ENCODE assay signal across 18 cellular contexts in the genomic region with DNA sequence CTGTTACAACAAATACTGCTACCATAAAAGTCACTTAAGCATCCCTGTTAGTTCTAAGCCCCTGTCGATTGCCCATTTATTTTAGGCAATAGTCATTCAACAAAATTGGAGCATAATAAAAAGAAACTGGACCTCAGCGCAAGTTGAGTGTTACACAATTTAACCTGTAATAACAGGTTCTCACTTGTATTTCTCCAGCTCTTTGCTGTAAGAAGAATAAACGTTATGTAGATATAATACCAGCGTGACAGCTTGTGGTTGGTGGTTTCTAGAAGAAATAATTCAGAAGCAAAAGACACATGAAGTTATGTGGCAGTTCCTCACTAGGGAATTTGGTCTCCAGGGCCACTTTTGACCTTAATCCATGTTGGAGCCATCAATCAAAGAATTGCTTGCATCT.
DNase-seq lines count a peak whose midpoint lies in the region; ATAC-seq and TF ChIP-seq lines count a peak whose summit lies in the region.
"Had no signal": no experiment of that assay in that cellular context is flagged by ENCODE, and none has a peak within 500 bp of the region (broad histone marks: within the 10 kb centered on the region; RNA-seq: fewer than 3 reads in every experiment).

No MANE protein-coding gene starts in this region.

- H3K4me3 ChIP-seq in astrocyte of the cerebellum (ENCODE audit: low read depth, low read length) = no peak overlapping the region
- H3K4me3 ChIP-seq: BLaER1 treated with 17β-estradiol and CSF1 and Interleukin-3, amounts not matched to agents 10 nM and 100 nM; GM12878 had no signal

- peak; percentile 47 for ATAC-seq in esophagus mucosa
- ATAC-seq in HG02870 (IDR thresholded peaks at IDR 0.05; ENCODE audit: unreplicated experiment) = no peak
- ATAC-seq: CD8-positive, alpha-beta T cell; GM12878; HCT116; HepG2 had no signal

- DNase-seq in NCI-H2227 (lab: John Stamatoyannopoulos, UW; ENCODE audit: unreplicated experiment) (peak; percentile 50), NCI-H2227 treated with DMSO at 0.1 percent for 48 hours (lab: John Stamatoyannopoulos, UW) (no peak), astrocyte of the cerebellum (ENCODE audit: low read depth) (peak; percentile 57), foreskin melanocyte (no peak), 8988T (no peak)
- DNase-seq: Calu3; CD8-positive, alpha-beta T cell; DND-41; EL; GOT3; H7; HFFc6 had no signal

- in situ Hi-C loops in astrocyte of the cerebellum (cut with HindIII; ENCODE audit: low sequenced_read_pairs) = loop anchor here (25.0 kb wide), 2 partner anchors 177 to 648 kb away; no protein-coding TSS in a partner anchor

- no peak for TF ChIP-seq CTCF in astrocyte of the cerebellum (IDR thresholded peaks at IDR 0.05; ENCODE audit: low read depth, low read length, missing control alignments)

Comparison
In these comparisons a context has a peak if more than half of its experiments do, and no peak if none do; other contexts are left out.
1. DNase-seq: peak in NCI-H2227 (single experiment) and astrocyte of the cerebellum (single experiment); none in NCI-H2227 treated with DMSO at 0.1 percent for 48 hours (single experiment), foreskin melanocyte (single experiment) and 8988T (single experiment).